ENCODE assay signal across 8 cellular contexts in the genomic region with DNA sequence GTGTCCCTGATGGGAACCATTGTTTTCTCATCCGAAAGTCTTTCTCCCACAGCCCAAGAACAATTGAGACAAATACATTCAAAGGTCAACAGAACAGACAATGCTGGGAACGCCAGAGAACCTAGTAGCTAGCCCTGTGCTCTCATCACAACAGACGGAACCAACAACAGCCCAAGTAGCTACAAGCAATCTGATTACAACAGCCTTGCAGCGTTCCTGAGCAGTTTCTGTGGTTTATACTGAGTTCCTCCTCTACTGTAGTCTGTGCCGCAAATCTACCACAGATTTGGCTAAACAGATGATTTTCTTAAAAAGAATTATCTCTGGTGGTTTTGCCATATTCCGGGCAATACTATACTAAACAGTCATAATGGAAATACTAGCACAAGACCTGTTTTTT.
A peak's percentile ranks its signal among the peaks of the same experiment; 100 is the strongest.
DNase-seq lines count a peak whose midpoint lies in the region; ATAC-seq and TF ChIP-seq lines count a peak whose summit lies in the region.

No MANE protein-coding gene starts in this region.

- H3K4me3 Mint-ChIP-seq in activated CD4-positive, alpha-beta T cell treated with anti-CD3 and anti-CD28 coated beads, Interleukin-2, amount 10 ng/mL, durations not matched to agents 24 days and 14 days, result no peak overlapping the region
- H3K4me3 Mint-ChIP-seq in WTC11, result no peak overlapping the region

- H3K27me3 ChIP-seq in mammary epithelial cell (ENCODE audit: insufficient read depth, low read length), result no peaks in the 10 kb centered on the region

- in situ Hi-C loops in mammary epithelial cell (cut with MboI; ENCODE audit: low sequenced_read_pairs in 2 of 2), result no loop called here

- peaks cover 4% of the 10 kb centered on the region for H3K4me1 Mint-ChIP-seq in activated CD4-positive, alpha-beta T cell treated with anti-CD3 and anti-CD28 coated beads, Interleukin-2, amount 10 ng/mL, durations not matched to agents 24 days and 14 days
- peaks cover 12% of the 10 kb centered on the region for H3K4me1 Mint-ChIP-seq in WTC11

- intact Hi-C loops in activated CD4-positive, alpha-beta T cell treated with anti-CD3 and anti-CD28 coated beads, Interleukin-2, amount 10 ng/mL, durations not matched to agents 24 days and 14 days (cut with micrococcal nuclease), result no loop called here
- intact Hi-C loops in mammary epithelial cell (cut with micrococcal nuclease), result no loop called here

- no peak overlapping the region for H3K4me2 ChIP-seq in mammary epithelial cell (ENCODE audit: insufficient read depth, low read depth, low read length)

- no peaks in the 10 kb centered on the region for H3K79me2 ChIP-seq in mammary epithelial cell (ENCODE audit: insufficient read depth, low read length)

- H2AFZ ChIP-seq in mammary epithelial cell (ENCODE audit: low read depth, low read length), result no peak overlapping the region

- BruUV-seq in mammary epithelial cell (replicated peaks; lab: Mats Ljungman, UMichigan), result no TSS peak

- peak; percentile 64 for DNase-seq in activated CD4-positive, alpha-beta T cell treated with anti-CD3 and anti-CD28 coated beads, Interleukin-2, amount 10 ng/mL, durations not matched to agents 24 days and 14 days
- no peak for DNase-seq in activated CD4-positive, alpha-beta T cell treated with anti-CD3 and anti-CD28 coated beads, Interleukin-2, amount 50 U/mL, for 1 hour
- DNase-seq in WTC11 (ENCODE audit: low spot score) (no peak), mammary epithelial cell (no peak), NCI-H1048 (lab: John Stamatoyannopoulos, UW) (no peak)
- no peak for DNase-seq in stimulated activated naive CD8-positive, alpha-beta T cell treated with anti-CD3 and anti-CD28 coated beads, Interleukin-15, Interleukin-2, amounts not matched to agents 100 U/mL and 50 U/mL, for 24 hours

- WGBS in mammary epithelial cell (ENCODE audit: low coverage, missing lambda C conversion rate), result 77% methylated on average over 6 of the region's 6 CpGs

- no peak overlapping the region for H3K27ac Mint-ChIP-seq in activated CD4-positive, alpha-beta T cell treated with anti-CD3 and anti-CD28 coated beads, Interleukin-2, amount 10 ng/mL, durations not matched to agents 24 days and 14 days
- peak overlapping the region; percentile 51; the same call in 1 of the 2 replicates for H3K27ac Mint-ChIP-seq in WTC11

- CTCF ChIA-PET in WTC11 (lab: Charles Lee), result interaction anchor here (1.2 to 1.5 kb wide), 2 partner anchors 12 to 337 kb away, joined by 4 read pairs; no protein-coding TSS in a partner anchor
- CTCF ChIA-PET in mammary epithelial cell (lab: Charles Lee; ENCODE audit: low non-redundant PET), result no interaction called here

- peaks cover 3% of the 10 kb centered on the region for H3K4me1 ChIP-seq in mammary epithelial cell (ENCODE audit: insufficient read depth, low read length)

- TF ChIP-seq CTCF in WTC11 (IDR thresholded peaks at IDR 0.05) (no peak), mammary epithelial cell (conservative IDR thresholded peaks at IDR 0.05 in 1 of 2, IDR thresholded peaks at IDR 0.05 in 1 of 2; ENCODE audit: extremely low read depth in 1 of 2, insufficient read depth in 1 of 2, low read depth in 1 of 2, low read length in 2 of 2) (no peak)

- ATAC-seq in HG03095 (IDR thresholded peaks at IDR 0.05; ENCODE audit: unreplicated experiment), result peak; percentile 74
- ATAC-seq in WTC11, result peak; percentile 74
- peak; percentile 23 for ATAC-seq in stimulated activated naive CD8-positive, alpha-beta T cell treated with anti-CD3 and anti-CD28 coated beads, Interleukin-15, Interleukin-2, amounts not matched to agents 100 U/mL and 50 U/mL, for 24 hours
- no peak for ATAC-seq in GM21825 (IDR thresholded peaks at IDR 0.05; ENCODE audit: unreplicated experiment)

- POLR2A ChIA-PET in WTC11 (lab: Charles Lee), result no interaction called here

- peaks cover 1% of the 10 kb centered on the region for H3K36me3 ChIP-seq in mammary epithelial cell (ENCODE audit: insufficient read depth, low read length)

- H3K27ac ChIP-seq in mammary epithelial cell (ENCODE audit: insufficient read depth, low read depth, low read length), result no peak overlapping the region

- H3K36me3 Mint-ChIP-seq in activated CD4-positive, alpha-beta T cell treated with anti-CD3 and anti-CD28 coated beads, Interleukin-2, amount 10 ng/mL, durations not matched to agents 24 days and 14 days (ENCODE audit: low read depth), result no peaks in the 10 kb centered on the region
- no peaks in the 10 kb centered on the region for H3K36me3 Mint-ChIP-seq in WTC11

- no peak overlapping the region for H3K4me3 ChIP-seq in mammary epithelial cell (replicated peaks in 1 of 3; ENCODE audit: insufficient read depth in 1 of 3, low read depth in 2 of 3, low read length in 3 of 3)

- dilution Hi-C loops in mammary epithelial cell (cut with HindIII; ENCODE audit: low sequenced_read_pairs), result no loop called here

- no peaks in the 10 kb centered on the region for H3K9me3 Mint-ChIP-seq in activated CD4-positive, alpha-beta T cell treated with anti-CD3 and anti-CD28 coated beads, Interleukin-2, amount 10 ng/mL, durations not matched to agents 24 days and 14 days
- H3K9me3 Mint-ChIP-seq in WTC11, result no peaks in the 10 kb centered on the region

- H3K27me3 Mint-ChIP-seq in activated CD4-positive, alpha-beta T cell treated with anti-CD3 and anti-CD28 coated beads, Interleukin-2, amount 10 ng/mL, durations not matched to agents 24 days and 14 days, result peaks cover 26% of the 10 kb centered on the region
- H3K27me3 Mint-ChIP-seq in WTC11 (ENCODE audit: low read depth), result no peaks in the 10 kb centered on the region

- no peak overlapping the region for H3K9ac ChIP-seq in mammary epithelial cell (ENCODE audit: insufficient read depth, low read length)

- no peaks in the 10 kb centered on the region for H3K9me3 ChIP-seq in mammary epithelial cell (replicated peaks; ENCODE audit: insufficient read depth, low read length)

- no peaks in the 10 kb centered on the region for H4K20me1 ChIP-seq in mammary epithelial cell (ENCODE audit: insufficient read depth, low read length)

TF ChIP-seq in WTC11, 78 proteins besides CTCF, POLR2A, EP300 and RAD21 (continues in another document):
- TF ChIP-seq, protein P1, sequence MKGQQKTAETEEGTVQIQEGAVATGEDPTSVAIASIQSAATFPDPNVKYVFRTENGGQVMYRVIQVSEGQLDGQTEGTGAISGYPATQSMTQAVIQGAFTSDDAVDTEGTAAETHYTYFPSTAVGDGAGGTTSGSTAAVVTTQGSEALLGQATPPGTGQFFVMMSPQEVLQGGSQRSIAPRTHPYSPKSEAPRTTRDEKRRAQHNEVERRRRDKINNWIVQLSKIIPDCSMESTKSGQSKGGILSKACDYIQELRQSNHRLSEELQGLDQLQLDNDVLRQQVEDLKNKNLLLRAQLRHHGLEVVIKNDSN (CRISPR knock-in tag; IDR thresholded peaks at IDR 0.05), result no peak
- TF ChIP-seq JUN (CRISPR knock-in tag; IDR thresholded peaks at IDR 0.05) (no peak), JAZF1 (CRISPR knock-in tag; IDR thresholded peaks at IDR 0.05) (no peak)
- TF ChIP-seq, protein P2, sequence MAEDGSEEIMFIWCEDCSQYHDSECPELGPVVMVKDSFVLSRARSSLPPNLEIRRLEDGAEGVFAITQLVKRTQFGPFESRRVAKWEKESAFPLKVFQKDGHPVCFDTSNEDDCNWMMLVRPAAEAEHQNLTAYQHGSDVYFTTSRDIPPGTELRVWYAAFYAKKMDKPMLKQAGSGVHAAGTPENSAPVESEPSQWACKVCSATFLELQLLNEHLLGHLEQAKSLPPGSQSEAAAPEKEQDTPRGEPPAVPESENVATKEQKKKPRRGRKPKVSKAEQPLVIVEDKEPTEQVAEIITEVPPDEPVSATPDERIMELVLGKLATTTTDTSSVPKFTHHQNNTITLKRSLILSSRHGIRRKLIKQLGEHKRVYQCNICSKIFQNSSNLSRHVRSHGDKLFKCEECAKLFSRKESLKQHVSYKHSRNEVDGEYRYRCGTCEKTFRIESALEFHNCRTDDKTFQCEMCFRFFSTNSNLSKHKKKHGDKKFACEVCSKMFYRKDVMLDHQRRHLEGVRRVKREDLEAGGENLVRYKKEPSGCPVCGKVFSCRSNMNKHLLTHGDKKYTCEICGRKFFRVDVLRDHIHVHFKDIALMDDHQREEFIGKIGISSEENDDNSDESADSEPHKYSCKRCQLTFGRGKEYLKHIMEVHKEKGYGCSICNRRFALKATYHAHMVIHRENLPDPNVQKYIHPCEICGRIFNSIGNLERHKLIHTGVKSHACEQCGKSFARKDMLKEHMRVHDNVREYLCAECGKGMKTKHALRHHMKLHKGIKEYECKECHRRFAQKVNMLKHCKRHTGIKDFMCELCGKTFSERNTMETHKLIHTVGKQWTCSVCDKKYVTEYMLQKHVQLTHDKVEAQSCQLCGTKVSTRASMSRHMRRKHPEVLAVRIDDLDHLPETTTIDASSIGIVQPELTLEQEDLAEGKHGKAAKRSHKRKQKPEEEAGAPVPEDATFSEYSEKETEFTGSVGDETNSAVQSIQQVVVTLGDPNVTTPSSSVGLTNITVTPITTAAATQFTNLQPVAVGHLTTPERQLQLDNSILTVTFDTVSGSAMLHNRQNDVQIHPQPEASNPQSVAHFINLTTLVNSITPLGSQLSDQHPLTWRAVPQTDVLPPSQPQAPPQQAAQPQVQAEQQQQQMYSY (CRISPR knock-in tag; IDR thresholded peaks at IDR 0.05), result no peak
